Comparison of ENCODE assay signal across 8 cellular contexts in the genomic region with DNA sequence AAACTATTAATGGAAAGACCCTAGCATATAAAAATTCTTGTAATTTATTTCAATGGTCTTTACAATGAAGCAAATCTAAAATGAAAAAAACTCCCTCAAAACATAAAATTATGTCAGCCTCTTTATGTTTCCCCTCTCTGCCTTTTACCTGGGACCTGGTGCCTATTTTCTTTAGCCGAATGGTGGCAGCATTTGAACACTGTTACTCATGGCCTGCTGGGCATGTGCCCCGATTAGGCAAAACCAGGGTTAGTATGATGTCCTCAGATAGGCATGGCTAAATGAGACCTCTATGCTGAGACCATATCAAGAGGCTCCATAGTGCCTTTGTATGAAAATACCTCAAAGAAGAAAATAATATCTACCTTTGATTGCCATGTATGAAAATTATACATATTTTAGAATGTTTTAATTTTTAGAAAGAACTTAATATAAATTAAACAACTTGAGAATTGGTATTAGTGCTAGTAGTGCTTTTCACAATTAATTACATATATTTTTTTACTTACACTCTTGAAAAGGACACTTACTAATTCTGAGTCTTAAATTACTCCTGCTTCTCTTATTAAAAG. TPM values are rescaled to one million over a fixed set of nuclear protein-coding genes. Genes with fewer than 3 reads are reported as not detected.
DNase-seq lines count a peak whose midpoint lies in the region; ATAC-seq, FAIRE-seq and TF ChIP-seq lines count a peak whose summit lies in the region.

No MANE protein-coding gene starts in this region.

- H3K27ac ChIP-seq in pancreas = no peak overlapping the region

- H3K9me3 ChIP-seq in pancreas = no peaks in the 10 kb centered on the region

- no peaks in the 10 kb centered on the region for H3K36me3 ChIP-seq in pancreas

- ATAC-seq in HG02943 (IDR thresholded peaks at IDR 0.05; ENCODE audit: low read depth, unreplicated experiment) (peak; percentile 78), pancreas (peak; percentile 58 to 87 (median 76))

- intact Hi-C loops in pancreas (cut with DNase I) = no loop called here

- DNase-seq in A172 (ENCODE audit: low spot score) (peak; percentile 35), ELR (ENCODE audit: low read depth) (peak; percentile 66), NCI-H460 (ENCODE audit: extremely low read depth, low read depth) (peak; percentile 39), T47D (ENCODE audit: low read depth in 1 of 2, low spot score in 1 of 2) (peak; percentile 16 to 57), pancreas (peak in 2 of 6 donors; percentile 8 to 31), retina (no peak), ureter (ENCODE audit: low spot score) (no peak)

- in situ Hi-C loops in T47D (cut with HindIII; ENCODE audit: low pct_unique_long_range_greater_than_20kb, low sequenced_read_pairs) = no loop called here

- TF ChIP-seq CTCF in pancreas (IDR thresholded peaks at IDR 0.05) = peak in 1 of 4 donors; percentile 19

- WGBS in pancreas, 2 donors = 13 to 22% methylated on average over 2 of the region's 2 CpGs

- peaks cover 0 to 5% (median 0%) of the 10 kb centered on the region in 3 donors for H3K4me1 ChIP-seq in pancreas

- H3K4me3 ChIP-seq in pancreas = no peak overlapping the region

- FAIRE-seq in pancreas (lab: Jason Lieb, UNC) = no peak

- peaks cover 0 to 5% (median 0%) of the 10 kb centered on the region in 4 donors for H3K27me3 ChIP-seq in pancreas

RNA-seq across cellular contexts. Expression of gene C6orf58, which starts 22.5 kb away (rescaled TPM):
- total RNA-seq in A172 (2014; rRNA removed; shearing (Covaris generic)) = 0.21 and 0.24 TPM in 2 replicates
- not detected in 2 replicates for total RNA-seq in NCI-H460 (2014; rRNA removed; shearing (Covaris generic))
- polyA plus RNA-seq in NCI-H460 (2014; cell fraction: nucleus; rRNA removed) = not detected in 2 replicates
- total RNA-seq in pancreas (under 1 TPM in 4 of 6 donors, not detected in 2; 0.15 to 0.34 (median 0.22) TPM), ureter (0.55 TPM)
- under 1 TPM; 0.23 to 0.45 TPM for polyA plus RNA-seq in pancreas

Comparison
In these comparisons a context has a peak if more than half of its experiments do, and no peak if none do; other contexts are left out.
1. DNase-seq: peak in A172 (single experiment), ELR (single experiment), NCI-H460 (single experiment) and T47D (2 of 2); none in retina (single experiment) and ureter (single experiment).